In genomic region chr1:51425273-51425672, GRCh38 we compare ENCODE assay signal across 1 cellular context.
TF ChIP-seq lines count a peak whose summit lies in the region.

No MANE protein-coding gene starts in this region.

TF ChIP-seq in K562, 482 proteins besides CTCF, POLR2A, EP300 and RAD21 (continued from another document):
- TF ChIP-seq ZNF592 (IDR thresholded peaks at IDR 0.05) (no peak), ARNT (IDR thresholded peaks at IDR 0.05) (no peak), XRCC4 (IDR thresholded peaks at IDR 0.05; ENCODE audit: extremely low read depth, insufficient read depth, insufficient read length) (no peak), HMGXB4 (CRISPR knock-in tag; IDR thresholded peaks at IDR 0.05) (no peak)
